Comparison of ENCODE assay signal across 1 cellular context in genomic region chr19:49411681-49412321, GRCh38.
TF ChIP-seq lines count a peak whose summit lies in the region.

No MANE protein-coding gene starts in this region.

TF ChIP-seq in SK-N-SH, 30 proteins besides CTCF, POLR2A, EP300 and RAD21:
- TF ChIP-seq YY1 (IDR thresholded peaks at IDR 0.05; ENCODE audit: low read depth) (no peak), MXI1 (IDR thresholded peaks at IDR 0.05; ENCODE audit: low read depth, low read length) (no peak), TEAD4 (IDR thresholded peaks at IDR 0.05; ENCODE audit: borderline replicate concordance, insufficient read depth) (no peak), RFX5 (IDR thresholded peaks at IDR 0.05; ENCODE audit: low read length) (no peak), MEF2A (IDR thresholded peaks at IDR 0.05; ENCODE audit: borderline replicate concordance, low read depth) (no peak), RCOR1 (IDR thresholded peaks at IDR 0.05; ENCODE audit: low read length) (no peak), TCF12 (IDR thresholded peaks at IDR 0.05) (no peak), USF2 (IDR thresholded peaks at IDR 0.05; ENCODE audit: borderline replicate concordance, low read depth, low read length) (no peak), FOSL2 (IDR thresholded peaks at IDR 0.05; ENCODE audit: borderline replicate concordance, low read depth) (no peak), FOXM1 (IDR thresholded peaks at IDR 0.05; ENCODE audit: low read depth) (no peak)
